1 cellular context compared by ENCODE assay signal in genomic region chr17:58320163-58320558, GRCh38.
TF ChIP-seq lines count a peak whose summit lies in the region.

No MANE protein-coding gene starts in this region.

TF ChIP-seq in HepG2, 621 proteins besides CTCF, POLR2A, EP300 and RAD21:
- TF ChIP-seq ZNF615 (CRISPR knock-in tag; IDR thresholded peaks at IDR 0.05; ENCODE audit: borderline replicate concordance), result no peak
- TF ChIP-seq CCDC6 (CRISPR knock-in tag; IDR thresholded peaks at IDR 0.05), result no peak
- no peak for TF ChIP-seq ZNF709 (CRISPR knock-in tag; IDR thresholded peaks at IDR 0.05)
- TF ChIP-seq TEF (CRISPR knock-in tag; IDR thresholded peaks at IDR 0.05), result no peak
- TF ChIP-seq ATF6 (CRISPR knock-in tag; conservative IDR thresholded peaks at IDR 0.05), result no peak
- TF ChIP-seq, protein P1, sequence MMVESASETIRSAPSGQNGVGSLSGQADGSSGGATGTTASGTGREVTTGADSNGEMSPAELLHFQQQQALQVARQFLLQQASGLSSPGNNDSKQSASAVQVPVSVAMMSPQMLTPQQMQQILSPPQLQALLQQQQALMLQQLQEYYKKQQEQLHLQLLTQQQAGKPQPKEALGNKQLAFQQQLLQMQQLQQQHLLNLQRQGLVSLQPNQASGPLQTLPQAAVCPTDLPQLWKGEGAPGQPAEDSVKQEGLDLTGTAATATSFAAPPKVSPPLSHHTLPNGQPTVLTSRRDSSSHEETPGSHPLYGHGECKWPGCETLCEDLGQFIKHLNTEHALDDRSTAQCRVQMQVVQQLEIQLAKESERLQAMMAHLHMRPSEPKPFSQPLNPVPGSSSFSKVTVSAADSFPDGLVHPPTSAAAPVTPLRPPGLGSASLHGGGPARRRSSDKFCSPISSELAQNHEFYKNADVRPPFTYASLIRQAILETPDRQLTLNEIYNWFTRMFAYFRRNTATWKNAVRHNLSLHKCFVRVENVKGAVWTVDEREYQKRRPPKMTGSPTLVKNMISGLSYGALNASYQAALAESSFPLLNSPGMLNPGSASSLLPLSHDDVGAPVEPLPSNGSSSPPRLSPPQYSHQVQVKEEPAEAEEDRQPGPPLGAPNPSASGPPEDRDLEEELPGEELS (CRISPR knock-in tag; IDR thresholded peaks at IDR 0.05), result no peak
- no peak for TF ChIP-seq ARNTL (CRISPR knock-in tag; IDR thresholded peaks at IDR 0.05)
- TF ChIP-seq POLR2G (IDR thresholded peaks at IDR 0.05; ENCODE audit: low read depth, low read length), result no peak
- no peak for TF ChIP-seq FOXK1 (CRISPR knock-in tag; IDR thresholded peaks at IDR 0.05; ENCODE audit: borderline replicate concordance, low read depth)
- TF ChIP-seq PRPF4 (IDR thresholded peaks at IDR 0.05; ENCODE audit: low read depth, low read length, poor library complexity, severe bottlenecking), result no peak
- TF ChIP-seq, protein P2, sequence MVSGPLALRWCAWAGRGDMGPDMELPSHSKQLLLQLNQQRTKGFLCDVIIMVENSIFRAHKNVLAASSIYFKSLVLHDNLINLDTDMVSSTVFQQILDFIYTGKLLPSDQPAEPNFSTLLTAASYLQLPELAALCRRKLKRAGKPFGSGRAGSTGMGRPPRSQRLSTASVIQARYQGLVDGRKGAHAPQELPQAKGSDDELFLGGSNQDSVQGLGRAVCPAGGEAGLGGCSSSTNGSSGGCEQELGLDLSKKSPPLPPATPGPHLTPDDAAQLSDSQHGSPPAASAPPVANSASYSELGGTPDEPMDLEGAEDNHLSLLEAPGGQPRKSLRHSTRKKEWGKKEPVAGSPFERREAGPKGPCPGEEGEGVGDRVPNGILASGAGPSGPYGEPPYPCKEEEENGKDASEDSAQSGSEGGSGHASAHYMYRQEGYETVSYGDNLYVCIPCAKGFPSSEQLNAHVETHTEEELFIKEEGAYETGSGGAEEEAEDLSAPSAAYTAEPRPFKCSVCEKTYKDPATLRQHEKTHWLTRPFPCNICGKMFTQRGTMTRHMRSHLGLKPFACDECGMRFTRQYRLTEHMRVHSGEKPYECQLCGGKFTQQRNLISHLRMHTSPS (CRISPR knock-in tag; IDR thresholded peaks at IDR 0.05; ENCODE audit: low read depth), result no peak
- no peak for TF ChIP-seq NCOR1 (IDR thresholded peaks at IDR 0.05; ENCODE audit: borderline replicate concordance, low read length)
- no peak for TF ChIP-seq NAIF1 (CRISPR knock-in tag; IDR thresholded peaks at IDR 0.05; ENCODE audit: borderline replicate concordance)
- TF ChIP-seq GTF2F1 (IDR thresholded peaks at IDR 0.05; ENCODE audit: low read length), result no peak
- TF ChIP-seq THYN1 (CRISPR knock-in tag; IDR thresholded peaks at IDR 0.05; ENCODE audit: borderline replicate concordance, low read depth), result no peak
- TF ChIP-seq HNF1B (CRISPR knock-in tag; IDR thresholded peaks at IDR 0.05), result no peak
- no peak for TF ChIP-seq PCBP2 (optimal IDR thresholded peaks at IDR 0.05; ENCODE audit: low read depth, low read length, poor library complexity, severe bottlenecking)
- no peak for TF ChIP-seq ZNF530 (CRISPR knock-in tag; IDR thresholded peaks at IDR 0.05; ENCODE audit: low read depth)
